8 cellular contexts compared by ENCODE assay signal in genomic region chr2:26273501-26273900, GRCh38. TPM values are rescaled to one million over a fixed set of nuclear protein-coding genes. Genes with fewer than 3 reads are reported as not detected.
A peak's percentile ranks its signal among the peaks of the same experiment; 100 is the strongest.
DNase-seq lines count a peak whose midpoint lies in the region; ATAC-seq and TF ChIP-seq lines count a peak whose summit lies in the region.
"Had no signal": no experiment of that assay in that cellular context is flagged by ENCODE, and none has a peak within 500 bp of the region (broad histone marks: within the 10 kb centered on the region; RNA-seq: fewer than 3 reads in every experiment).

No MANE protein-coding gene starts in this region.

- intact Hi-C loops in left lung (cut with DNase I) = no loop called here

- H3K27me3 ChIP-seq in left lung = no peaks in the 10 kb centered on the region
- no peaks in the 10 kb centered on the region for H3K27me3 ChIP-seq in suprapubic skin

- no peaks in the 10 kb centered on the region for H3K9me3 Mint-ChIP-seq in brain

- H3K27me3 Mint-ChIP-seq in brain = no peaks in the 10 kb centered on the region

- peaks cover 26% of the 10 kb centered on the region for H3K36me3 Mint-ChIP-seq in brain

- H3K4me1 ChIP-seq in left lung (peaks cover 16 to 62% of the 10 kb centered on the region in 2 donors), suprapubic skin (peaks cover 42% of the 10 kb centered on the region)

- DNase-seq in LHCN-M2 (ENCODE audit: low read depth) (peak; percentile 19), left lung (no peak), suprapubic skin (ENCODE audit: low spot score in 2 of 2) (no peak), NCI-H748 (lab: John Stamatoyannopoulos, UW; ENCODE audit: unreplicated experiment) (no peak), KBM-7 (no peak)
- DNase-seq: kidney had no signal

- H3K36me3 ChIP-seq in left lung (peaks cover 0 to 32% of the 10 kb centered on the region in 2 donors), suprapubic skin (peaks cover 8% of the 10 kb centered on the region)

- TF ChIP-seq CTCF in brain (conservative IDR thresholded peaks at IDR 0.05) (no peak), left lung (IDR thresholded peaks at IDR 0.05) (no peak), suprapubic skin (IDR thresholded peaks at IDR 0.05) (no peak)

- TF ChIP-seq POLR2A in suprapubic skin (IDR thresholded peaks at IDR 0.05) = no peak

- H3K4me3 Mint-ChIP-seq in brain = peak overlapping the region in 1 of 5 experiments; percentile 25

- peaks cover 5% of the 10 kb centered on the region for H3K4me1 Mint-ChIP-seq in brain

- in situ Hi-C loops in KBM-7 (cut with MboI; ENCODE audit: low pct_unique_long_range_greater_than_20kb, low sequenced_read_pairs) = no loop called here

- H3K27ac Mint-ChIP-seq in brain = peak overlapping the region in 3 of 5 experiments; percentile 30 to 87 (median 82)

- no peak overlapping the region for H3K4me3 ChIP-seq in left lung
- no peak overlapping the region for H3K4me3 ChIP-seq in suprapubic skin

- ATAC-seq in left lung = peak; percentile 34
- no peak for ATAC-seq in HG02973 (IDR thresholded peaks at IDR 0.05; ENCODE audit: unreplicated experiment)

- H3K27ac ChIP-seq in left lung (peak overlapping the region; percentile 50 to 67), suprapubic skin (peak overlapping the region; percentile 78)

- 51% methylated on average over 2 of the region's 2 CpGs for WGBS in suprapubic skin

- peak; percentile 21 for TF ChIP-seq EP300 in suprapubic skin (IDR thresholded peaks at IDR 0.05)

- H3K9me3 ChIP-seq in left lung = no peaks in the 10 kb centered on the region
- H3K9me3 ChIP-seq in suprapubic skin = no peaks in the 10 kb centered on the region

RNA-seq across cellular contexts. Expression of gene HADHB, which starts 28.8 kb away (rescaled TPM):
- total RNA-seq in LHCN-M2 (2014; rRNA removed) (114 and 118 TPM in 2 replicates), left lung (100 to 1,000 TPM; 130 to 132 TPM), suprapubic skin (100 to 1,000 TPM in 3 of 4 donors, 10 to 100 TPM in 1; 94.7 to 223 (median 119) TPM)
- polyA plus RNA-seq in LHCN-M2 (2012) = 97.4 TPM
- 123 TPM for polyA plus RNA-seq in brain (ENCODE audit: insufficient read depth, low read depth, low replicate concordance)

RNA-seq across cellular contexts. Expression of gene HADHA, which starts 29.1 kb away (rescaled TPM):
- 122 and 127 TPM in 2 replicates for total RNA-seq in LHCN-M2 (2014; rRNA removed)
- 120 TPM for polyA plus RNA-seq in LHCN-M2 (2012)
- polyA plus RNA-seq in brain (ENCODE audit: insufficient read depth, low read depth, low replicate concordance) = 146 TPM
- 100 to 1,000 TPM; 126 to 144 TPM for total RNA-seq in left lung
- total RNA-seq in suprapubic skin = 100 to 1,000 TPM; 120 to 145 (median 131) TPM
